1 cellular context compared by ENCODE assay signal in genomic region chr2:177164584-177165052, GRCh38.
TF ChIP-seq lines count a peak whose summit lies in the region.

No MANE protein-coding gene starts in this region.

TF ChIP-seq in HepG2, 621 proteins besides CTCF, POLR2A, EP300 and RAD21 (continued from another document and continues in another):
- TF ChIP-seq, protein P1, sequence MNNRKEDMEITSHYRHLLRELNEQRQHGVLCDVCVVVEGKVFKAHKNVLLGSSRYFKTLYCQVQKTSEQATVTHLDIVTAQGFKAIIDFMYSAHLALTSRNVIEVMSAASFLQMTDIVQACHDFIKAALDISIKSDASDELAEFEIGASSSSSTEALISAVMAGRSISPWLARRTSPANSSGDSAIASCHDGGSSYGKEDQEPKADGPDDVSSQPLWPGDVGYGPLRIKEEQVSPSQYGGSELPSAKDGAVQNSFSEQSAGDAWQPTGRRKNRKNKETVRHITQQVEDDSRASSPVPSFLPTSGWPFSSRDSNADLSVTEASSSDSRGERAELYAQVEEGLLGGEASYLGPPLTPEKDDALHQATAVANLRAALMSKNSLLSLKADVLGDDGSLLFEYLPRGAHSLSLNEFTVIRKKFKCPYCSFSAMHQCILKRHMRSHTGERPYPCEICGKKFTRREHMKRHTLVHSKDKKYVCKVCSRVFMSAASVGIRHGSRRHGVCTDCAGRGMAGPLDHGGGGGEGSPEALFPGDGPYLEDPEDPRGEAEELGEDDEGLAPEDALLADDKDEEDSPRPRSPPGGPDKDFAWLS (CRISPR knock-in tag; IDR thresholded peaks at IDR 0.05; ENCODE audit: borderline replicate concordance) = 0 out of 2 replicates have a peak, but pooled peaks have one; percentile 28
- TF ChIP-seq PTBP1 (IDR thresholded peaks at IDR 0.05; ENCODE audit: low read depth, low read length, poor library complexity, severe bottlenecking) (no peak), ZNF710 (CRISPR knock-in tag; IDR thresholded peaks at IDR 0.05; ENCODE audit: borderline replicate concordance) (no peak), ASH2L (IDR thresholded peaks at IDR 0.05; ENCODE audit: insufficient read length, low read depth, low read length) (peak; percentile 90), MED8 (CRISPR knock-in tag; IDR thresholded peaks at IDR 0.05; ENCODE audit: insufficient replicate concordance) (no peak), ZC3H4 (CRISPR knock-in tag; IDR thresholded peaks at IDR 0.05; ENCODE audit: borderline replicate concordance) (no peak), ZNF574 (CRISPR knock-in tag; IDR thresholded peaks at IDR 0.05) (peak; percentile 44; the same call in 1 of the 2 replicates), WIZ (CRISPR knock-in tag; IDR thresholded peaks at IDR 0.05) (no peak), ZNF205 (CRISPR knock-in tag; IDR thresholded peaks at IDR 0.05) (no peak), ZNF839 (CRISPR knock-in tag; IDR thresholded peaks at IDR 0.05; ENCODE audit: borderline replicate concordance) (no peak), PHF20 (CRISPR knock-in tag; IDR thresholded peaks at IDR 0.05) (no peak), ZNF761 (CRISPR knock-in tag; conservative IDR thresholded peaks at IDR 0.05) (no peak), MXI1 (IDR thresholded peaks at IDR 0.05; ENCODE audit: borderline replicate concordance, low read depth, low read length) (peak; percentile 53; the same call in 1 of the 3 replicates), ZNF678 (CRISPR knock-in tag; IDR thresholded peaks at IDR 0.05) (no peak), ZNF646 (CRISPR knock-in tag; IDR thresholded peaks at IDR 0.05) (no peak), E2F5 (CRISPR knock-in tag; conservative IDR thresholded peaks at IDR 0.05) (no peak), SRSF9 (IDR thresholded peaks at IDR 0.05; ENCODE audit: borderline replicate concordance, insufficient read depth, low read depth, low read length, poor library complexity, severe bottlenecking) (no peak), MLX (CRISPR knock-in tag; IDR thresholded peaks at IDR 0.05) (0 out of 2 replicates have a peak, but pooled peaks have one; percentile 59), IKZF1 (IDR thresholded peaks at IDR 0.05) (no peak), EHMT2 (IDR thresholded peaks at IDR 0.05; ENCODE audit: borderline replicate concordance, low read depth, low read length) (no peak), ZNF652 (CRISPR knock-in tag; IDR thresholded peaks at IDR 0.05; ENCODE audit: borderline replicate concordance, low read depth) (peak; percentile 21; the same call in 1 of the 2 replicates), MBD4 (IDR thresholded peaks at IDR 0.05; ENCODE audit: borderline replicate concordance, low read length) (0 out of 2 replicates have a peak, but pooled peaks have one; percentile 27), PRPF4 (IDR thresholded peaks at IDR 0.05; ENCODE audit: low read depth, low read length, poor library complexity, severe bottlenecking) (no peak), ZNF747 (CRISPR knock-in tag; IDR thresholded peaks at IDR 0.05; ENCODE audit: borderline replicate concordance) (peak; percentile 70; the same call in 1 of the 2 replicates), BRCA1 (CRISPR knock-in tag; IDR thresholded peaks at IDR 0.05) (no peak), KDM4B (CRISPR knock-in tag; IDR thresholded peaks at IDR 0.05) (no peak), ZNF354B (CRISPR knock-in tag; IDR thresholded peaks at IDR 0.05) (no peak), FOXK2 (IDR thresholded peaks at IDR 0.05) (no peak), RBAK (CRISPR knock-in tag; IDR thresholded peaks at IDR 0.05) (no peak), RFX3 (CRISPR knock-in tag; IDR thresholded peaks at IDR 0.05) (no peak), ZNF317 (CRISPR knock-in tag; IDR thresholded peaks at IDR 0.05) (no peak), ZNF281 (CRISPR knock-in tag; IDR thresholded peaks at IDR 0.05; ENCODE audit: borderline replicate concordance) (peak; percentile 50; the same call in 1 of the 2 replicates), CSRNP2 (CRISPR knock-in tag; conservative IDR thresholded peaks at IDR 0.05; ENCODE audit: low read depth) (no peak), MED1 (CRISPR knock-in tag; IDR thresholded peaks at IDR 0.05) (peak; percentile 77)
- TF ChIP-seq, protein P2, sequence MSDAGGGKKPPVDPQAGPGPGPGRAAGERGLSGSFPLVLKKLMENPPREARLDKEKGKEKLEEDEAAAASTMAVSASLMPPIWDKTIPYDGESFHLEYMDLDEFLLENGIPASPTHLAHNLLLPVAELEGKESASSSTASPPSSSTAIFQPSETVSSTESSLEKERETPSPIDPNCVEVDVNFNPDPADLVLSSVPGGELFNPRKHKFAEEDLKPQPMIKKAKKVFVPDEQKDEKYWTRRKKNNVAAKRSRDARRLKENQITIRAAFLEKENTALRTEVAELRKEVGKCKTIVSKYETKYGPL (CRISPR knock-in tag; IDR thresholded peaks at IDR 0.05) = peak; percentile 16; the same call in 1 of the 2 replicates
- TF ChIP-seq, protein P3, sequence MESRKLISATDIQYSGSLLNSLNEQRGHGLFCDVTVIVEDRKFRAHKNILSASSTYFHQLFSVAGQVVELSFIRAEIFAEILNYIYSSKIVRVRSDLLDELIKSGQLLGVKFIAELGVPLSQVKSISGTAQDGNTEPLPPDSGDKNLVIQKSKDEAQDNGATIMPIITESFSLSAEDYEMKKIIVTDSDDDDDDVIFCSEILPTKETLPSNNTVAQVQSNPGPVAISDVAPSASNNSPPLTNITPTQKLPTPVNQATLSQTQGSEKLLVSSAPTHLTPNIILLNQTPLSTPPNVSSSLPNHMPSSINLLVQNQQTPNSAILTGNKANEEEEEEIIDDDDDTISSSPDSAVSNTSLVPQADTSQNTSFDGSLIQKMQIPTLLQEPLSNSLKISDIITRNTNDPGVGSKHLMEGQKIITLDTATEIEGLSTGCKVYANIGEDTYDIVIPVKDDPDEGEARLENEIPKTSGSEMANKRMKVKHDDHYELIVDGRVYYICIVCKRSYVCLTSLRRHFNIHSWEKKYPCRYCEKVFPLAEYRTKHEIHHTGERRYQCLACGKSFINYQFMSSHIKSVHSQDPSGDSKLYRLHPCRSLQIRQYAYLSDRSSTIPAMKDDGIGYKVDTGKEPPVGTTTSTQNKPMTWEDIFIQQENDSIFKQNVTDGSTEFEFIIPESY (CRISPR knock-in tag; IDR thresholded peaks at IDR 0.05) = peak; percentile 79
